In the genomic region with DNA sequence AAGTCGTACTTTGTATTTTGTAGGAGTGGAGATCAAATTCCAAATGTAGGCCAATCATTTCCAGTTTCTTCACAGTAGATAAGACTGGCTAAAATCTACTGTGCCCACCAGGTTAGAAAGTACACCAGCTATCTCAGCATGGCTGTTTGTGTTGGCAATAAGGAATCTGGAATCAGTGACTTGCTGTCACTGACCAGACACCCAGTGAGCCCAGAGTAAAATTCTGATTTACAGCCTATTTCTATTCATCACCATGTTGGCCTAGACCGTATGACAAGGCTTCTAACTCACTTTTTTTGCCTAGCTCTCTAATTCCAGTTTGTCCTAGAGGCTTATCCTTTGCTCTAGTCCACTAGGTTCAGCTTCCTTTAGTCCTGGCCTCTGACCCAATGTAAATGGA, we compare ENCODE assay signal across 3 cellular contexts.
TF ChIP-seq lines count a peak whose summit lies in the region.

No MANE protein-coding gene starts in this region.

TF ChIP-seq in SK-N-SH, 30 proteins besides CTCF, POLR2A, EP300 and RAD21 (continues in another document):
- TF ChIP-seq ELF1 (IDR thresholded peaks at IDR 0.05) (no peak), POLR2AphosphoS5 (IDR thresholded peaks at IDR 0.05; ENCODE audit: low read depth, low read length) (no peak), FOSL2 (IDR thresholded peaks at IDR 0.05; ENCODE audit: borderline replicate concordance, low read depth) (no peak), JUND (IDR thresholded peaks at IDR 0.05) (no peak), EZH2phosphoT487 (IDR thresholded peaks at IDR 0.05; ENCODE audit: borderline replicate concordance, low read depth) (no peak), SMC3 (IDR thresholded peaks at IDR 0.05; ENCODE audit: low read depth, low read length) (no peak), RCOR1 (IDR thresholded peaks at IDR 0.05; ENCODE audit: low read length) (no peak), NFIC (IDR thresholded peaks at IDR 0.05; ENCODE audit: borderline replicate concordance) (no peak), RFX5 (IDR thresholded peaks at IDR 0.05; ENCODE audit: low read length) (no peak), TEAD4 (IDR thresholded peaks at IDR 0.05; ENCODE audit: borderline replicate concordance, insufficient read depth) (no peak)
- TF ChIP-seq, protein P1, sequence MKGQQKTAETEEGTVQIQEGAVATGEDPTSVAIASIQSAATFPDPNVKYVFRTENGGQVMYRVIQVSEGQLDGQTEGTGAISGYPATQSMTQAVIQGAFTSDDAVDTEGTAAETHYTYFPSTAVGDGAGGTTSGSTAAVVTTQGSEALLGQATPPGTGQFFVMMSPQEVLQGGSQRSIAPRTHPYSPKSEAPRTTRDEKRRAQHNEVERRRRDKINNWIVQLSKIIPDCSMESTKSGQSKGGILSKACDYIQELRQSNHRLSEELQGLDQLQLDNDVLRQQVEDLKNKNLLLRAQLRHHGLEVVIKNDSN (IDR thresholded peaks at IDR 0.05; ENCODE audit: borderline replicate concordance, low read depth) = no peak
- TF ChIP-seq, protein P2, sequence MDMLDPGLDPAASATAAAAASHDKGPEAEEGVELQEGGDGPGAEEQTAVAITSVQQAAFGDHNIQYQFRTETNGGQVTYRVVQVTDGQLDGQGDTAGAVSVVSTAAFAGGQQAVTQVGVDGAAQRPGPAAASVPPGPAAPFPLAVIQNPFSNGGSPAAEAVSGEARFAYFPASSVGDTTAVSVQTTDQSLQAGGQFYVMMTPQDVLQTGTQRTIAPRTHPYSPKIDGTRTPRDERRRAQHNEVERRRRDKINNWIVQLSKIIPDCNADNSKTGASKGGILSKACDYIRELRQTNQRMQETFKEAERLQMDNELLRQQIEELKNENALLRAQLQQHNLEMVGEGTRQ (IDR thresholded peaks at IDR 0.05; ENCODE audit: borderline replicate concordance, low read depth, low read length) = no peak
- TF ChIP-seq, protein P3, sequence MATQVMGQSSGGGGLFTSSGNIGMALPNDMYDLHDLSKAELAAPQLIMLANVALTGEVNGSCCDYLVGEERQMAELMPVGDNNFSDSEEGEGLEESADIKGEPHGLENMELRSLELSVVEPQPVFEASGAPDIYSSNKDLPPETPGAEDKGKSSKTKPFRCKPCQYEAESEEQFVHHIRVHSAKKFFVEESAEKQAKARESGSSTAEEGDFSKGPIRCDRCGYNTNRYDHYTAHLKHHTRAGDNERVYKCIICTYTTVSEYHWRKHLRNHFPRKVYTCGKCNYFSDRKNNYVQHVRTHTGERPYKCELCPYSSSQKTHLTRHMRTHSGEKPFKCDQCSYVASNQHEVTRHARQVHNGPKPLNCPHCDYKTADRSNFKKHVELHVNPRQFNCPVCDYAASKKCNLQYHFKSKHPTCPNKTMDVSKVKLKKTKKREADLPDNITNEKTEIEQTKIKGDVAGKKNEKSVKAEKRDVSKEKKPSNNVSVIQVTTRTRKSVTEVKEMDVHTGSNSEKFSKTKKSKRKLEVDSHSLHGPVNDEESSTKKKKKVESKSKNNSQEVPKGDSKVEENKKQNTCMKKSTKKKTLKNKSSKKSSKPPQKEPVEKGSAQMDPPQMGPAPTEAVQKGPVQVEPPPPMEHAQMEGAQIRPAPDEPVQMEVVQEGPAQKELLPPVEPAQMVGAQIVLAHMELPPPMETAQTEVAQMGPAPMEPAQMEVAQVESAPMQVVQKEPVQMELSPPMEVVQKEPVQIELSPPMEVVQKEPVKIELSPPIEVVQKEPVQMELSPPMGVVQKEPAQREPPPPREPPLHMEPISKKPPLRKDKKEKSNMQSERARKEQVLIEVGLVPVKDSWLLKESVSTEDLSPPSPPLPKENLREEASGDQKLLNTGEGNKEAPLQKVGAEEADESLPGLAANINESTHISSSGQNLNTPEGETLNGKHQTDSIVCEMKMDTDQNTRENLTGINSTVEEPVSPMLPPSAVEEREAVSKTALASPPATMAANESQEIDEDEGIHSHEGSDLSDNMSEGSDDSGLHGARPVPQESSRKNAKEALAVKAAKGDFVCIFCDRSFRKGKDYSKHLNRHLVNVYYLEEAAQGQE (IDR thresholded peaks at IDR 0.05; ENCODE audit: low read depth, low read length) = no peak
- TF ChIP-seq, protein P4, sequence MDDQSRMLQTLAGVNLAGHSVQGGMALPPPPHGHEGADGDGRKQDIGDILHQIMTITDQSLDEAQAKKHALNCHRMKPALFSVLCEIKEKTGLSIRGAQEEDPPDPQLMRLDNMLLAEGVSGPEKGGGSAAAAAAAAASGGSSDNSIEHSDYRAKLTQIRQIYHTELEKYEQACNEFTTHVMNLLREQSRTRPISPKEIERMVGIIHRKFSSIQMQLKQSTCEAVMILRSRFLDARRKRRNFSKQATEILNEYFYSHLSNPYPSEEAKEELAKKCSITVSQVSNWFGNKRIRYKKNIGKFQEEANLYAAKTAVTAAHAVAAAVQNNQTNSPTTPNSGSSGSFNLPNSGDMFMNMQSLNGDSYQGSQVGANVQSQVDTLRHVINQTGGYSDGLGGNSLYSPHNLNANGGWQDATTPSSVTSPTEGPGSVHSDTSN (IDR thresholded peaks at IDR 0.05) = no peak

TF ChIP-seq in SK-N-SH treated with all-trans-retinoic acid at 6 μM for 48 hours, 23 proteins besides CTCF, POLR2A, EP300 and RAD21:
- TF ChIP-seq ZNF8 (CRISPR knock-in tag; IDR thresholded peaks at IDR 0.05) (no peak), ZC3H10 (CRISPR knock-in tag; IDR thresholded peaks at IDR 0.05) (no peak), OSR1 (CRISPR knock-in tag; IDR thresholded peaks at IDR 0.05) (no peak), GLIS3 (CRISPR knock-in tag; IDR thresholded peaks at IDR 0.05) (no peak), ARNTL (CRISPR knock-in tag; IDR thresholded peaks at IDR 0.05; ENCODE audit: borderline replicate concordance, low read depth) (no peak), SNAI2 (CRISPR knock-in tag; IDR thresholded peaks at IDR 0.05) (no peak), ZFP3 (CRISPR knock-in tag; IDR thresholded peaks at IDR 0.05) (no peak), ESRRG (CRISPR knock-in tag; IDR thresholded peaks at IDR 0.05) (no peak), ZFP30 (CRISPR knock-in tag; IDR thresholded peaks at IDR 0.05) (no peak), ISL1 (CRISPR knock-in tag; IDR thresholded peaks at IDR 0.05) (no peak), ZNF565 (CRISPR knock-in tag; conservative IDR thresholded peaks at IDR 0.05; ENCODE audit: low read depth) (no peak)
- TF ChIP-seq, protein P5, sequence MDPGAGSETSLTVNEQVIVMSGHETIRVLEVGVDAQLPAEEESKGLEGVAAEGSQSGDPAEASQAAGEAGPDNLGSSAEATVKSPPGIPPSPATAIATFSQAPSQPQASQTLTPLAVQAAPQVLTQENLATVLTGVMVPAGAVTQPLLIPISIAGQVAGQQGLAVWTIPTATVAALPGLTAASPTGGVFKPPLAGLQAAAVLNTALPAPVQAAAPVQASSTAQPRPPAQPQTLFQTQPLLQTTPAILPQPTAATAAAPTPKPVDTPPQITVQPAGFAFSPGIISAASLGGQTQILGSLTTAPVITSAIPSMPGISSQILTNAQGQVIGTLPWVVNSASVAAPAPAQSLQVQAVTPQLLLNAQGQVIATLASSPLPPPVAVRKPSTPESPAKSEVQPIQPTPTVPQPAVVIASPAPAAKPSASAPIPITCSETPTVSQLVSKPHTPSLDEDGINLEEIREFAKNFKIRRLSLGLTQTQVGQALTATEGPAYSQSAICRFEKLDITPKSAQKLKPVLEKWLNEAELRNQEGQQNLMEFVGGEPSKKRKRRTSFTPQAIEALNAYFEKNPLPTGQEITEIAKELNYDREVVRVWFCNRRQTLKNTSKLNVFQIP (CRISPR knock-in tag; IDR thresholded peaks at IDR 0.05; ENCODE audit: borderline replicate concordance, low read depth) = no peak
- TF ChIP-seq, protein P6, sequence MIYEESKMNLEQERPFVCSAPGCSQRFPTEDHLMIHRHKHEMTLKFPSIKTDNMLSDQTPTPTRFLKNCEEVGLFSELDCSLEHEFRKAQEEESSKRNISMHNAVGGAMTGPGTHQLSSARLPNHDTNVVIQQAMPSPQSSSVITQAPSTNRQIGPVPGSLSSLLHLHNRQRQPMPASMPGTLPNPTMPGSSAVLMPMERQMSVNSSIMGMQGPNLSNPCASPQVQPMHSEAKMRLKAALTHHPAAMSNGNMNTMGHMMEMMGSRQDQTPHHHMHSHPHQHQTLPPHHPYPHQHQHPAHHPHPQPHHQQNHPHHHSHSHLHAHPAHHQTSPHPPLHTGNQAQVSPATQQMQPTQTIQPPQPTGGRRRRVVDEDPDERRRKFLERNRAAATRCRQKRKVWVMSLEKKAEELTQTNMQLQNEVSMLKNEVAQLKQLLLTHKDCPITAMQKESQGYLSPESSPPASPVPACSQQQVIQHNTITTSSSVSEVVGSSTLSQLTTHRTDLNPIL (CRISPR knock-in tag; IDR thresholded peaks at IDR 0.05; ENCODE audit: low read depth) = no peak

TF ChIP-seq in IMR-90, 13 proteins besides CTCF, POLR2A, EP300 and RAD21:
- no peak for TF ChIP-seq CHD1 (IDR thresholded peaks at IDR 0.05; ENCODE audit: low read depth, low read length)
- no peak for TF ChIP-seq SMC3 (IDR thresholded peaks at IDR 0.05; ENCODE audit: low read depth, low read length)
- TF ChIP-seq MAZ (IDR thresholded peaks at IDR 0.05; ENCODE audit: borderline replicate concordance, low read depth, low read length) = no peak
- TF ChIP-seq BHLHE40 (IDR thresholded peaks at IDR 0.05; ENCODE audit: low read depth, low read length) = no peak
- TF ChIP-seq MAFK (IDR thresholded peaks at IDR 0.05; ENCODE audit: low read depth, low read length) = no peak
- TF ChIP-seq RCOR1 (IDR thresholded peaks at IDR 0.05; ENCODE audit: insufficient replicate concordance, low read length) = no peak
- TF ChIP-seq, protein P7, sequence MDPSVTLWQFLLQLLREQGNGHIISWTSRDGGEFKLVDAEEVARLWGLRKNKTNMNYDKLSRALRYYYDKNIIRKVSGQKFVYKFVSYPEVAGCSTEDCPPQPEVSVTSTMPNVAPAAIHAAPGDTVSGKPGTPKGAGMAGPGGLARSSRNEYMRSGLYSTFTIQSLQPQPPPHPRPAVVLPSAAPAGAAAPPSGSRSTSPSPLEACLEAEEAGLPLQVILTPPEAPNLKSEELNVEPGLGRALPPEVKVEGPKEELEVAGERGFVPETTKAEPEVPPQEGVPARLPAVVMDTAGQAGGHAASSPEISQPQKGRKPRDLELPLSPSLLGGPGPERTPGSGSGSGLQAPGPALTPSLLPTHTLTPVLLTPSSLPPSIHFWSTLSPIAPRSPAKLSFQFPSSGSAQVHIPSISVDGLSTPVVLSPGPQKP (IDR thresholded peaks at IDR 0.05; ENCODE audit: borderline replicate concordance, low read depth, low read length) = no peak
- no peak for TF ChIP-seq CEBPB (IDR thresholded peaks at IDR 0.05; ENCODE audit: low read depth, low read length)
- no peak for TF ChIP-seq NFE2L2 (IDR thresholded peaks at IDR 0.05; ENCODE audit: low read depth, low read length)
- no peak for TF ChIP-seq FOS (IDR thresholded peaks at IDR 0.05; ENCODE audit: low read depth, low read length)
- TF ChIP-seq MXI1 (IDR thresholded peaks at IDR 0.05; ENCODE audit: borderline replicate concordance, low read depth, low read length) = no peak
- TF ChIP-seq, protein P2 (IDR thresholded peaks at IDR 0.05; ENCODE audit: low read depth, low read length) = no peak
- no peak for TF ChIP-seq RFX5 (IDR thresholded peaks at IDR 0.05; ENCODE audit: low read depth, low read length)
